Comparison of ENCODE assay signal across 8 cellular contexts in the genomic region with DNA sequence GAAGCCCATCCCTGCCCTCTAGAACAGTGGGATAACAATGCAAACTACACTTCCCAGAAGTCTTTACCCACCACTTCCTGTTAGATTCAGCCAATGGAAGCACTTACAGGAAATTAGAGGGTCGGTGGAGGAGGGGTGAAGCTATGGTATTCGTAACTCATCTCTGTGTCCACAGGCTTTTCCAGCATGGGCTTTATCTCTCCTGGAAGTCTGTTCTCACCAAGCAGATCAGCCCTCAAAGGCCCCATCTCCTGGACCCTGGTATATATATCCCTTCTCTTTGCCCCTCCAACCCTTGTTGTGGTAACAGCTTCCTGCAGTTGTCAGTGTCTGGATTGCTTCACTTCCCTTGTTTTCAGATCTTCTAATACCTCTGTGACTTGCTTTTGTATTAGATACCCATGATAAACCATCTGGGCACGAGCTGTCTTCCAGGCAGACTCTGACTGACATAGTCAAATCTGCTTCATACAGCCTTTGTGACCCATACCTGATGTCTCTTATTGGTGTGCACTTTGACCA.
DNase-seq lines count a peak whose midpoint lies in the region; ATAC-seq and TF ChIP-seq lines count a peak whose summit lies in the region.

No MANE protein-coding gene starts in this region.

- TF ChIP-seq CTCF in heart left ventricle (IDR thresholded peaks at IDR 0.05): no peak
- TF ChIP-seq CTCF in parathyroid adenoma (IDR thresholded peaks at IDR 0.05): no peak

- ATAC-seq in GM19395 (IDR thresholded peaks at IDR 0.05; ENCODE audit: unreplicated experiment) (peak; percentile 82), heart left ventricle (peak; percentile 78 to 92 (median 84))
- ATAC-seq in stimulated activated effector memory CD8-positive, alpha-beta T cell treated with anti-CD3 and anti-CD28 coated beads, Interleukin-12 subunit alpha, Interleukin-12 subunit beta, amount 100 ng/mL, for 72 hours: no peak

- peaks cover 8% of the 10 kb centered on the region for H3K4me1 Mint-ChIP-seq in stimulated activated effector memory CD8-positive, alpha-beta T cell treated with anti-CD3 and anti-CD28 coated beads, Interleukin-12 subunit alpha, Interleukin-12 subunit beta, amount 100 ng/mL, for 72 hours

- H3K79me2 ChIP-seq in parathyroid adenoma: no peaks in the 10 kb centered on the region

- peak overlapping the region; percentile 52 for H3K4me2 ChIP-seq in parathyroid adenoma (ENCODE audit: low read length)

- H3K27ac Mint-ChIP-seq in stimulated activated effector memory CD8-positive, alpha-beta T cell treated with anti-CD3 and anti-CD28 coated beads, Interleukin-12 subunit alpha, Interleukin-12 subunit beta, amount 100 ng/mL, for 72 hours: no peak overlapping the region

- H3K36me3 ChIP-seq in MG63 (no peaks in the 10 kb centered on the region), heart left ventricle (no peaks in the 10 kb centered on the region), parathyroid adenoma (ENCODE audit: control insufficient read depth, insufficient read depth, low read length) (no peaks in the 10 kb centered on the region)

- H2AFZ ChIP-seq in parathyroid adenoma: peak overlapping the region; percentile 5

- H3K27me3 ChIP-seq in MG63 (no peaks in the 10 kb centered on the region), heart left ventricle (peaks cover 0 to 8% (median 0%) of the 10 kb centered on the region in 9 donors), parathyroid adenoma (ENCODE audit: control insufficient read depth, insufficient read depth, low read length) (no peaks in the 10 kb centered on the region)

- TF ChIP-seq POLR2A in heart left ventricle (IDR thresholded peaks at IDR 0.05): no peak

- peak overlapping the region in 2 of 12 donors; percentile 25 to 40 for H3K27ac ChIP-seq in heart left ventricle
- no peak overlapping the region for H3K27ac ChIP-seq in parathyroid adenoma

- H3K4me1 ChIP-seq in heart left ventricle (peaks cover 0 to 4% (median 0%) of the 10 kb centered on the region in 12 donors), parathyroid adenoma (no peaks in the 10 kb centered on the region)

- no peak overlapping the region for H3K4me3 Mint-ChIP-seq in stimulated activated effector memory CD8-positive, alpha-beta T cell treated with anti-CD3 and anti-CD28 coated beads, Interleukin-12 subunit alpha, Interleukin-12 subunit beta, amount 100 ng/mL, for 72 hours

- WGBS in heart left ventricle, 4 donors: 2 to 6% (median 4%) methylated on average over 3 of the region's 3 CpGs

- intact Hi-C loops in heart left ventricle (cut with DNase I): no loop called here

- H3K9me3 ChIP-seq in MG63 (no peaks in the 10 kb centered on the region), heart left ventricle (no peaks in the 10 kb centered on the region), parathyroid adenoma (ENCODE audit: control insufficient read depth, low read length) (no peaks in the 10 kb centered on the region)

- H3K9me3 Mint-ChIP-seq in stimulated activated effector memory CD8-positive, alpha-beta T cell treated with anti-CD3 and anti-CD28 coated beads, Interleukin-12 subunit alpha, Interleukin-12 subunit beta, amount 100 ng/mL, for 72 hours: peaks cover 23% of the 10 kb centered on the region

- H3K4me3 ChIP-seq in MG63 (peak overlapping the region; percentile 37), heart left ventricle (peak overlapping the region in 11 of 12 donors; percentile 6 to 57 (median 45)), parathyroid adenoma (ENCODE audit: low read depth, low read length) (peak overlapping the region; percentile 53)

- DNase-seq in CMK (ENCODE audit: low read depth): peak; percentile 34
- DNase-seq in MG63: peak; percentile 14
- DNase-seq in UCSD-AML1 (lab: John Stamatoyannopoulos, UW; ENCODE audit: unreplicated experiment): peak; percentile 41
- DNase-seq in heart left ventricle: no peak
- DNase-seq in stimulated activated effector memory CD8-positive, alpha-beta T cell treated with anti-CD3 and anti-CD28 coated beads, Interleukin-12 subunit alpha, Interleukin-12 subunit beta, amount 100 ng/mL, for 72 hours (ENCODE audit: low spot score in 2 of 2): no peak
- DNase-seq in HCEC 1CT: no peak

- H3K36me3 Mint-ChIP-seq in stimulated activated effector memory CD8-positive, alpha-beta T cell treated with anti-CD3 and anti-CD28 coated beads, Interleukin-12 subunit alpha, Interleukin-12 subunit beta, amount 100 ng/mL, for 72 hours: no peaks in the 10 kb centered on the region

- H3K9ac ChIP-seq in parathyroid adenoma: no peak overlapping the region

Comparison
In these comparisons a context has a peak if more than half of its experiments do, and no peak if none do; other contexts are left out.
1. DNase-seq: peak in CMK (single experiment), MG63 (single experiment) and UCSD-AML1 (single experiment); none in heart left ventricle (0 of 5), stimulated activated effector memory CD8-positive, alpha-beta T cell treated with anti-CD3 and anti-CD28 coated beads, Interleukin-12 subunit alpha, Interleukin-12 subunit beta, amount 100 ng/mL, for 72 hours (0 of 2) and HCEC 1CT (single experiment).
2. Peak in every context shown above with its lines, with median percentiles within 50 percentile points of each other: H3K4me3 ChIP-seq.